10 cellular contexts compared by ENCODE assay signal in genomic region chr6:132713355-132714134, GRCh38. TPM values are rescaled to one million over a fixed set of nuclear protein-coding genes. Genes with fewer than 3 reads are reported as not detected.
DNase-seq lines count a peak whose midpoint lies in the region; ATAC-seq and TF ChIP-seq lines count a peak whose summit lies in the region.
"Had no signal": no experiment of that assay in that cellular context is flagged by ENCODE, and none has a peak within 500 bp of the region (broad histone marks: within the 10 kb centered on the region; RNA-seq: fewer than 3 reads in every experiment).

Gene VNN1, minus strand, starts transcription at chr6:132714055. Its CDS starts 20 bp downstream, at chr6:132714035.

- no peaks in the 10 kb centered on the region for H3K79me2 ChIP-seq in OCI-LY3 (ENCODE audit: low read length)

- peak within 1 kb of the TSS; percentile 68 for H3K9ac ChIP-seq in OCI-LY3 (ENCODE audit: low read length)

- H3K4me1 ChIP-seq in OCI-LY3 (ENCODE audit: low read length): peaks cover 29% of the 10 kb centered on the region

- DNase-seq in AG08395 (ENCODE audit: low spot score) (peak; percentile 25), left lobe of liver (ENCODE audit: low spot score) (peak; percentile 88), H4 (ENCODE audit: low spot score) (no peak), NCI-H82 treated with DMSO at 0.1 percent for 48 hours (lab: John Stamatoyannopoulos, UW; ENCODE audit: unreplicated experiment) (no peak), NCI-H82 (lab: John Stamatoyannopoulos, UW) (no peak)
- DNase-seq in activated CD8-positive, alpha-beta memory T cell treated with anti-CD3 and anti-CD28 coated beads, Interleukin-2, amount 50 U/mL, for 48 hours: no peak
- DNase-seq: activated CD4-positive, alpha-beta T cell treated with anti-CD3 and anti-CD28 coated beads for 4 hours; NCI-H1092 had no signal

- ATAC-seq in GM21576 (IDR thresholded peaks at IDR 0.05; ENCODE audit: unreplicated experiment): peak; percentile 83
- ATAC-seq in left lobe of liver: peak; percentile 65

- peak within 1 kb of the TSS; percentile 65; the same call in 1 of the 2 replicates for H2AFZ ChIP-seq in OCI-LY3 (ENCODE audit: low read depth, low read length)

- H3K27ac ChIP-seq in OCI-LY3 (ENCODE audit: low read length): peak within 1 kb of the TSS; percentile 92

- H3K36me3 ChIP-seq in OCI-LY3 (replicated peaks; ENCODE audit: low read depth, low read length): no peaks in the 10 kb centered on the region

- peak within 1 kb of the TSS; percentile 71 for H3K4me3 ChIP-seq in OCI-LY3 (ENCODE audit: low read length)

- H3K4me2 ChIP-seq in OCI-LY3 (ENCODE audit: low read length): peak within 1 kb of the TSS; percentile 88

- H3K9me3 ChIP-seq in OCI-LY3 (ENCODE audit: insufficient read depth, low read length): no peaks in the 10 kb centered on the region

- H4K20me1 ChIP-seq in OCI-LY3 (ENCODE audit: insufficient read depth, low read length): no peaks in the 10 kb centered on the region

- H3K27me3 ChIP-seq in OCI-LY3 (ENCODE audit: low read depth, low read length): no peaks in the 10 kb centered on the region

- no peak for TF ChIP-seq CTCF in OCI-LY3 (IDR thresholded peaks at IDR 0.05; ENCODE audit: low read depth, low read length)

RNA-seq across cellular contexts. Expression of gene VNN1, which starts in this region (rescaled TPM):
- 74.8 TPM for total RNA-seq in left lobe of liver
- total RNA-seq in H4 (2014; rRNA removed; shearing (Covaris generic)): not detected in 2 replicates

Comparison
In these comparisons a context has a peak if more than half of its experiments do, and no peak if none do; other contexts are left out.
1. RNA of gene VNN1 (total RNA-seq): 74.8 TPM in left lobe of liver (single experiment); not detected in H4; every median in the first group is over 10 times any median in the second.
2. DNase-seq: peak in AG08395 (single experiment) and left lobe of liver (single experiment); none in activated CD8-positive, alpha-beta memory T cell treated with anti-CD3 and anti-CD28 coated beads, Interleukin-2, amount 50 U/mL, for 48 hours (single experiment), H4 (single experiment), NCI-H82 treated with DMSO at 0.1 percent for 48 hours (single experiment) and NCI-H82 (single experiment).